10 cellular contexts compared by ENCODE assay signal in the genomic region with DNA sequence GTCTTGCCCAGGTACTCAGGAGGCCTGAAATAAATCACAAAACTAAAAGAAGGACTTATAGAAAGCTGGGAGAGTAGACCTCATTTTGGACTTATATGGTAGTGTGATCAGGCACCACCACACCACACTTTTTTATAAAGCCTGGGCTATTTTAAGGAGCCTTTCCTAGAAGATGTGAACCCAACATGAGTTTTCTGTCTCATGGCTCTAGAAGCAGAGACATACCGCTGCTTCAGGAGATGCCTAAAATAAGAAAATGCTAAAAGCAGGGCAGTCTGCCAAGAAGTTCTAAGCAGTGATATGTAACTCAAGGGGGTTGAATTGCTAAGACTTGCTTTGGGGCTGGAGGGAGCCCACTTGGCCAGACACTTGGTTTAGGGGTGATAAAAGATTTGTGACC. TPM values are rescaled to one million over a fixed set of nuclear protein-coding genes. Genes with fewer than 3 reads are reported as not detected.
DNase-seq lines count a peak whose midpoint lies in the region; ATAC-seq and TF ChIP-seq lines count a peak whose summit lies in the region.
"Had no signal": no experiment of that assay in that cellular context is flagged by ENCODE, and none has a peak within 500 bp of the region (broad histone marks: within the 10 kb centered on the region; RNA-seq: fewer than 3 reads in every experiment).

No MANE protein-coding gene starts in this region.

- peaks cover 5 to 61% (median 50%) of the 10 kb centered on the region in 4 donors for H3K36me3 ChIP-seq in stomach
- H3K36me3 ChIP-seq in effector memory CD4-positive, alpha-beta T cell (ENCODE audit: control insufficient read depth, insufficient read depth, low read length): peaks cover 15% of the 10 kb centered on the region

- intact Hi-C loops in stomach (cut with DNase I; ENCODE audit: low total_unique reads): no loop called here

- ATAC-seq in GM19452 (IDR thresholded peaks at IDR 0.05; ENCODE audit: unreplicated experiment): no peak

- no peak overlapping the region for H3K4me3 ChIP-seq in astrocyte of the spinal cord (ENCODE audit: low read depth, low read length)
- no peak overlapping the region for H3K4me3 ChIP-seq in stomach
- H3K4me3 ChIP-seq in effector memory CD4-positive, alpha-beta T cell (ENCODE audit: insufficient read depth, low read depth, low read length, poor library complexity, severe bottlenecking): no peak overlapping the region

- in situ Hi-C loops in astrocyte of the spinal cord (cut with HindIII; ENCODE audit: low sequenced_read_pairs): no loop called here

- TF ChIP-seq EP300 in stomach (IDR thresholded peaks at IDR 0.05): no peak

- 61 to 88% (median 81%) methylated on average over 1 of the region's 1 CpG for WGBS in stomach, 5 donors

- H3K27ac ChIP-seq in stomach: peak overlapping the region in 3 of 5 donors; percentile 16 to 55 (median 39)
- no peak overlapping the region for H3K27ac ChIP-seq in effector memory CD4-positive, alpha-beta T cell (ENCODE audit: insufficient read depth, low read length, poor library complexity, severe bottlenecking)

- peaks cover 0 to 15% (median 2%) of the 10 kb centered on the region in 4 donors for H3K4me1 ChIP-seq in stomach
- no peaks in the 10 kb centered on the region for H3K4me1 ChIP-seq in effector memory CD4-positive, alpha-beta T cell (ENCODE audit: control insufficient read depth, insufficient read depth, low read length, poor library complexity, severe bottlenecking)

- H3K9me3 ChIP-seq in stomach: no peaks in the 10 kb centered on the region
- H3K9me3 ChIP-seq in effector memory CD4-positive, alpha-beta T cell (ENCODE audit: control insufficient read depth, low read length): no peaks in the 10 kb centered on the region

- no peaks in the 10 kb centered on the region for H3K27me3 ChIP-seq in stomach
- no peaks in the 10 kb centered on the region for H3K27me3 ChIP-seq in effector memory CD4-positive, alpha-beta T cell (replicated peaks; ENCODE audit: control insufficient read depth, insufficient read depth, low read length, poor library complexity, severe bottlenecking)

- no peak for TF ChIP-seq POLR2A in stomach (IDR thresholded peaks at IDR 0.05)

- TF ChIP-seq CTCF in astrocyte of the spinal cord (IDR thresholded peaks at IDR 0.05; ENCODE audit: low read depth, low read length) (no peak), stomach (IDR thresholded peaks at IDR 0.05) (no peak)

- DNase-seq in NCI-H226 (peak; percentile 22), astrocyte of the spinal cord (ENCODE audit: low read depth, low spot score) (peak; percentile 84), glomerular visceral epithelial cell (ENCODE audit: extremely low spot score) (peak; percentile 9), stomach (no peak), SIG-M5 treated with dmso at 0.1 percent for 504 hours (lab: John Stamatoyannopoulos, UW; ENCODE audit: unreplicated experiment) (no peak)
- no peak for DNase-seq in stimulated activated CD4-positive, alpha-beta T cell treated with anti-CD3 and anti-CD28 coated beads, Interleukin-2, amount 100 ng/mL, for 48 hours
- DNase-seq in effector memory CD4-positive, alpha-beta T cell: no peak
- DNase-seq: GF-D8, KBM-7 had no signal

RNA-seq across cellular contexts. Expression of gene SUMF1, which starts 49.6 kb away (rescaled TPM):
- 100 to 1,000 TPM in 3 of 5 donors, 10 to 100 TPM in 1, 1 to 10 TPM in 1; 9.8 to 170 (median 106) TPM for total RNA-seq in stomach
- polyA plus RNA-seq in stomach: 10 to 100 TPM in 2 of 3 donors, 1 to 10 TPM in 1; 5.3 to 14.4 (median 12.2) TPM

Comparison
In these comparisons a context has a peak if more than half of its experiments do, and no peak if none do; other contexts are left out.
1. DNase-seq: peak in NCI-H226 (single experiment), astrocyte of the spinal cord (single experiment) and glomerular visceral epithelial cell (single experiment); none in stomach (single experiment), stimulated activated CD4-positive, alpha-beta T cell treated with anti-CD3 and anti-CD28 coated beads, Interleukin-2, amount 100 ng/mL, for 48 hours (0 of 2), SIG-M5 treated with dmso at 0.1 percent for 504 hours (single experiment) and effector memory CD4-positive, alpha-beta T cell (0 of 3).